23 cellular contexts compared by ENCODE assay signal in the genomic region with DNA sequence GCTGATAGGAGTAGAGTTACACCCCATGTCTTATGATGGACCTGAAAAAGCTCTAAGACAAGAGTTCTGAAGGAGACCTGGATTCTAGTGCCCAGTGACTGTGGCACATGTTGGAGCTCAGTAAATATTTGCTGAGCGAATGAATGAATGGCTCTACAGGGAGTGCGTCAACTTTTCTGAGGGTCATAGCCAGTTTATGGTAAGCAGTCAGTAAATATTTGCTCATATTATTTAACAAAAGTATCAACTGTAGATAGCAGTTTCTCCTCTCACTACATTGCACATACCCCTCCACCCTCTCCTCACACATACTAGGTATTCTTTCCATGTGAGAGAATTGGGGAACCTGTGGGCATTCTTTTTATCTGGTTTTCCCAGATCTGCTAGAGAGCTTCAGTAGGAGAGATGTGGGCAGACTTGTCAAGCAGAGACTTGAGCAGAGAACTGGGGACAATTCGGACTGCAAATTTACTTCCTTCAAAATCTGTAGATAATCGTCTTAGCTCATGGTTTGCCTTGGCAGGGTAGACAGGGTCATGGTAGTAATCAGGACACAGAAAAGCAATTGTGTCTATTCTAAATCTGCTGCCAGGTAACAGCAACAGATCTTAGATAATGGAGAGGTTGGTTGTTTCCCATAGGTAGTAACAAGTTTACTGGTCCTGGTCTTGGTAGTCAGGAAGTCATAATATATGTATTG. TPM values are rescaled to one million over a fixed set of nuclear protein-coding genes. Genes with fewer than 3 reads are reported as not detected.
DNase-seq lines count a peak whose midpoint lies in the region; ATAC-seq, FAIRE-seq and TF ChIP-seq lines count a peak whose summit lies in the region.
"Had no signal": no experiment of that assay in that cellular context is flagged by ENCODE, and none has a peak within 500 bp of the region (broad histone marks: within the 10 kb centered on the region; RNA-seq: fewer than 3 reads in every experiment).

No MANE protein-coding gene starts in this region.

- FAIRE-seq in pancreas (lab: Jason Lieb, UNC) (no peak), H54 (lab: Jason Lieb, UNC) (no peak)

- no peaks in the 10 kb centered on the region for H3K9me3 ChIP-seq in pancreas
- H3K9me3 ChIP-seq: adrenal gland, esophagus squamous epithelium, testis had no signal

- H3K4me3 ChIP-seq in pancreas = no peak overlapping the region
- H3K4me3 ChIP-seq: adrenal gland, esophagus squamous epithelium, lung, skin epidermis, testis had no signal

- no peaks in the 10 kb centered on the region for H3K36me3 ChIP-seq in pancreas
- H3K36me3 ChIP-seq: adrenal gland, esophagus squamous epithelium had no signal

- no peak for TF ChIP-seq POLR2A in H54 (IDR thresholded peaks at IDR 0.05; ENCODE audit: low read depth, low read length)

- intact Hi-C loops in pancreas (cut with DNase I) = no loop called here

- peak; percentile 27 for DNase-seq in DMS153 treated with DMSO at 0.1 percent for 48 hours (lab: John Stamatoyannopoulos, UW; ENCODE audit: unreplicated experiment)
- DNase-seq in NCI-H2029 treated with DMSO at 0.1 percent for 48 hours (lab: John Stamatoyannopoulos, UW) = peak; percentile 89
- peak; percentile 35 to 49 for DNase-seq in SHP77 (lab: John Stamatoyannopoulos, UW)
- peak in 3 of 6 donors; percentile 21 to 70 (median 31) for DNase-seq in pancreas
- no peak for DNase-seq in H54 (ENCODE audit: insufficient read length, low spot score)
- no peak for DNase-seq in A172 (ENCODE audit: low spot score)
- DNase-seq in amniotic stem cell (lab: John Stamatoyannopoulos, UW) = no peak
- DNase-seq in RKO (ENCODE audit: low spot score) = no peak
- DNase-seq: activated CD8-positive, alpha-beta T cell treated with anti-CD3 and anti-CD28 coated beads, Interleukin-2, amount 10 ng/mL, durations not matched to agents 7 days and 5 days; adrenal gland; central memory CD4-positive, alpha-beta T cell; DMS 273 treated with DMSO at 0.1 percent for 48 hours; effector CD4-positive, alpha-beta T cell; esophagus squamous epithelium; HCEC 1CT; natural killer cell; NCI-H1694 treated with DMSO at 0.1 percent for 48 hours; stimulated activated CD4-positive, alpha-beta T cell treated with anti-CD3 and anti-CD28 coated beads, Interleukin-4, amount 100 ng/mL, for 4 hours; stimulated activated CD8-positive, alpha-beta memory T cell treated with anti-CD3 and anti-CD28 coated beads, Interleukin-4, amount 100 ng/mL, for 48 hours; testis had no signal

- peak overlapping the region; percentile 28 to 79 (median 48) for H3K27ac ChIP-seq in pancreas
- H3K27ac ChIP-seq: adrenal gland, esophagus squamous epithelium, skin epidermis, testis had no signal

- H3K4me1 ChIP-seq in pancreas = peaks cover 0 to 10% (median 10%) of the 10 kb centered on the region in 3 donors
- H3K4me1 ChIP-seq: testis had no signal

- peak; percentile 88 to 93 (median 90) for ATAC-seq in pancreas
- ATAC-seq: activated CD8-positive, alpha-beta T cell treated with anti-CD3 and anti-CD28 coated beads, Interleukin-2, amount 10 ng/mL, durations not matched to agents 7 days and 5 days; natural killer cell had no signal

- 18 to 23% methylated on average over 4 of the region's 4 CpGs for WGBS in pancreas, 2 donors

- no peaks in the 10 kb centered on the region for H3K27me3 ChIP-seq in pancreas
- H3K27me3 ChIP-seq: adrenal gland, testis had no signal

- no peak for TF ChIP-seq CTCF in pancreas (IDR thresholded peaks at IDR 0.05)

RNA-seq across cellular contexts. Expression of a gene that starts 5.7 kb away (rescaled TPM):
- 1 to 10 TPM; 1.0 to 3.1 (median 2.7) TPM for total RNA-seq in pancreas
- polyA plus RNA-seq in pancreas = 1 to 10 TPM; 1.4 to 5.5 TPM
- total RNA-seq in A172 (2014; rRNA removed; shearing (Covaris generic)) = 7.5 and 14.4 TPM in 2 replicates

RNA-seq across cellular contexts. Expression of a gene that starts 39.1 kb away (rescaled TPM):
- total RNA-seq in pancreas = 10 to 100 TPM in 3 of 6 donors, 1 to 10 TPM in 3; 8.9 to 16.6 (median 10.6) TPM
- polyA plus RNA-seq in pancreas = 1 to 10 TPM; 2.7 to 5.4 TPM
- 16.5 and 38.0 TPM in 2 replicates for total RNA-seq in A172 (2014; rRNA removed; shearing (Covaris generic))
- total RNA-seq: LHCN-M2 had no signal

Comparison
In these comparisons a context has a peak if more than half of its experiments do, and no peak if none do; other contexts are left out.
1. DNase-seq: peak in DMS153 treated with DMSO at 0.1 percent for 48 hours (single experiment), NCI-H2029 treated with DMSO at 0.1 percent for 48 hours (single experiment) and SHP77 (2 of 2); none in H54 (single experiment), A172 (single experiment), amniotic stem cell (single experiment) and RKO (single experiment).